ENCODE assay signal across 1 cellular context in the genomic region with DNA sequence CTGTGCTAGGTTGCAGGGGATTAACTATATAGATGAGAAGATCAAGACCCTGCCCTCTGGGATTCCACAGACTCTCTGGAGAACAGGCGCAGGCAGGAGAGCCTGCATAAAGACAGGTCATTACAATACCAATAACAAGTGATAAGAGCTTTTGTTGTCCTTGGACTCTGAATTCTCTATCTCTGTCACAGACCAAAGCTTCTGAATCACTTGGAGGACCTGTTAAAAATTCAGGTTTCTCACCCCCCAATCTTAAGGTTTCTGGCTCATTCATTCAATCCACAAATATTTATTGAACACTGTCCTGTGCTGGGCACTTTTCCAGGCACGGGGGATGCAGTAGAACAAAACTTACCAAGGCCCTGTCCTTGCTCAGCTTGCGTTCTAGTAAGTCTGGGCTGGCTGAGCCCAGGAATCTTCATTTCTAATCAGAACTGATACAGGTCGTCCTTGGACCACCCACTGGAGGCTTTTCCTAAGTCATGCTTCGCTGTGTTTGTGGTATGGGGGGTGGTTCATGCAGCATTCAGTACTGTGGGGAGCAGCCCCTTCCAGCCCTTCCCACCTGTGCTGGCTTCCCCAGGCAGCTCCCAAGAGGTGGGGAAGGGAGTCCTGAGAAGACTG.
TF ChIP-seq lines count a peak whose summit lies in the region.

No MANE protein-coding gene starts in this region.

TF ChIP-seq in endothelial cell of umbilical vein, 7 proteins besides CTCF, POLR2A, EP300 and RAD21:
- TF ChIP-seq JUN (IDR thresholded peaks at IDR 0.05; ENCODE audit: borderline replicate concordance, insufficient read depth, insufficient read length, low read depth): no peak
